ENCODE assay signal across 9 cellular contexts in the genomic region with DNA sequence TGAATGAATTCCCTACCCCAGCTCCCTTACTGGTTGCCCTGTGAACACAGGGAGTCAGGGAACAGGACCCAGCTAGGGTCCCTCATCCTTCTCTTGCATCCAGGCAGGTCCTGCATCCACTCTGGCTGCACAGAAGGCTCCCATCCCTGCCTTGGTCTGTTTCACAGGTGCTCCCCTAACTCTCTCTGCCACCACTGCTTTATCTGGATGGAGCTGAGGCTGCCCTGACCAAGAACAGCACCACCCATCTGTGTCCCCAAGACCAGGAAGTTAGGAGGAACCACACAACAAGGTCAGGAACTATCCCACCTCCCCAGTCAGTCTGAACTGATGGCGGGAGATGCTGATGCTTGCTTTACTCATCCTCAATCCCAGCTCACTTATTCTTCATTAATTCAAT. TPM values are rescaled to one million over a fixed set of nuclear protein-coding genes. Genes with fewer than 3 reads are reported as not detected.
"Had no signal": no experiment of that assay in that cellular context is flagged by ENCODE, and none has a peak within 500 bp of the region (broad histone marks: within the 10 kb centered on the region; RNA-seq: fewer than 3 reads in every experiment).

No MANE protein-coding gene starts in this region.

- H3K4me2 ChIP-seq: GM23338 had no signal

- DNase-seq: H9, HCEC 1CT, IMR-90, KG1 had no signal

- ATAC-seq: GM23338, K562 had no signal

- FAIRE-seq: H1, H54, HTR-8/SVneo, K562 had no signal

- H3K4me3 ChIP-seq: GM23338, K562 had no signal

- H2AFZ ChIP-seq: GM23338 had no signal

RNA-seq across cellular contexts. Expression of gene HLA-G, which starts 16.2 kb away (rescaled TPM):
- total RNA-seq: IMR-90, K562 had no signal
- polyA plus RNA-seq: IMR-90 had no signal
